ENCODE assay signal across 1 cellular context in the genomic region with DNA sequence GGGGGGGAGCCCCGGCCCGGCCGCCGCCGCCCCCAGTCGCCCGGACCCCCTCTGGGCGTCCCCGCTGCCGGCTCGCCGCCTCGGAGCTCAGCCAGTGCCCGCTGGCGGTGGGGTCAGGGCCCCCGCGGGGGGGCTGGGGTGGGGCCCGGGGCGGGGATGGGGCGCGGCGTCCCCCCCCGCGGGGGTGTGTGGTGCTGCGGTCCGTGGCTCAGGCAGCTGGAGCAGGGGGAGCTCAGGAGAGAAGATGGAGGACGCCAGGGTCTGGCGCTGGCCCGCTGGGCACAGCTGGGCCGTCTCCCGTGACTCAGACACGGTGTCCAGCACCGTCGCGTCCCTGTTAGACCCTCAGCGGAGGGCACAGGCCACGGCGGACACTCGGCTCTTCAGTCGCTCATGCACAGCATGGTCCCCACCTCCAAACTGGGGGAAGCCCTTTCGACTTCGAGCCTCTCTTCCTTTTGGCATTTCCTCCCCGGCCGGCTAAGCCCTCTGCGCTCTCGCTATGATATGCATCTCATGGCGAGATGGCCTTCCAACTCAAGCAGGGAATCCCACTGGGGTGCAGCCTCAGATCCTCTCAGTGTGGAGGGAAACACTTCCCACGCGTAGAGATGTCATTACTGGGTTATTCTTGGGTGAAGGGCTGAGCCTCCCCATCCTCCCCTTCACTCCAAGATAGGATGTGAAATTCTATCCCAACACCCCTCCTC.
TF ChIP-seq lines count a peak whose summit lies in the region.

No MANE protein-coding gene starts in this region.

TF ChIP-seq in K562, 482 proteins besides CTCF, POLR2A, EP300 and RAD21 (continued from another document and continues in another):
- TF ChIP-seq, protein P1, sequence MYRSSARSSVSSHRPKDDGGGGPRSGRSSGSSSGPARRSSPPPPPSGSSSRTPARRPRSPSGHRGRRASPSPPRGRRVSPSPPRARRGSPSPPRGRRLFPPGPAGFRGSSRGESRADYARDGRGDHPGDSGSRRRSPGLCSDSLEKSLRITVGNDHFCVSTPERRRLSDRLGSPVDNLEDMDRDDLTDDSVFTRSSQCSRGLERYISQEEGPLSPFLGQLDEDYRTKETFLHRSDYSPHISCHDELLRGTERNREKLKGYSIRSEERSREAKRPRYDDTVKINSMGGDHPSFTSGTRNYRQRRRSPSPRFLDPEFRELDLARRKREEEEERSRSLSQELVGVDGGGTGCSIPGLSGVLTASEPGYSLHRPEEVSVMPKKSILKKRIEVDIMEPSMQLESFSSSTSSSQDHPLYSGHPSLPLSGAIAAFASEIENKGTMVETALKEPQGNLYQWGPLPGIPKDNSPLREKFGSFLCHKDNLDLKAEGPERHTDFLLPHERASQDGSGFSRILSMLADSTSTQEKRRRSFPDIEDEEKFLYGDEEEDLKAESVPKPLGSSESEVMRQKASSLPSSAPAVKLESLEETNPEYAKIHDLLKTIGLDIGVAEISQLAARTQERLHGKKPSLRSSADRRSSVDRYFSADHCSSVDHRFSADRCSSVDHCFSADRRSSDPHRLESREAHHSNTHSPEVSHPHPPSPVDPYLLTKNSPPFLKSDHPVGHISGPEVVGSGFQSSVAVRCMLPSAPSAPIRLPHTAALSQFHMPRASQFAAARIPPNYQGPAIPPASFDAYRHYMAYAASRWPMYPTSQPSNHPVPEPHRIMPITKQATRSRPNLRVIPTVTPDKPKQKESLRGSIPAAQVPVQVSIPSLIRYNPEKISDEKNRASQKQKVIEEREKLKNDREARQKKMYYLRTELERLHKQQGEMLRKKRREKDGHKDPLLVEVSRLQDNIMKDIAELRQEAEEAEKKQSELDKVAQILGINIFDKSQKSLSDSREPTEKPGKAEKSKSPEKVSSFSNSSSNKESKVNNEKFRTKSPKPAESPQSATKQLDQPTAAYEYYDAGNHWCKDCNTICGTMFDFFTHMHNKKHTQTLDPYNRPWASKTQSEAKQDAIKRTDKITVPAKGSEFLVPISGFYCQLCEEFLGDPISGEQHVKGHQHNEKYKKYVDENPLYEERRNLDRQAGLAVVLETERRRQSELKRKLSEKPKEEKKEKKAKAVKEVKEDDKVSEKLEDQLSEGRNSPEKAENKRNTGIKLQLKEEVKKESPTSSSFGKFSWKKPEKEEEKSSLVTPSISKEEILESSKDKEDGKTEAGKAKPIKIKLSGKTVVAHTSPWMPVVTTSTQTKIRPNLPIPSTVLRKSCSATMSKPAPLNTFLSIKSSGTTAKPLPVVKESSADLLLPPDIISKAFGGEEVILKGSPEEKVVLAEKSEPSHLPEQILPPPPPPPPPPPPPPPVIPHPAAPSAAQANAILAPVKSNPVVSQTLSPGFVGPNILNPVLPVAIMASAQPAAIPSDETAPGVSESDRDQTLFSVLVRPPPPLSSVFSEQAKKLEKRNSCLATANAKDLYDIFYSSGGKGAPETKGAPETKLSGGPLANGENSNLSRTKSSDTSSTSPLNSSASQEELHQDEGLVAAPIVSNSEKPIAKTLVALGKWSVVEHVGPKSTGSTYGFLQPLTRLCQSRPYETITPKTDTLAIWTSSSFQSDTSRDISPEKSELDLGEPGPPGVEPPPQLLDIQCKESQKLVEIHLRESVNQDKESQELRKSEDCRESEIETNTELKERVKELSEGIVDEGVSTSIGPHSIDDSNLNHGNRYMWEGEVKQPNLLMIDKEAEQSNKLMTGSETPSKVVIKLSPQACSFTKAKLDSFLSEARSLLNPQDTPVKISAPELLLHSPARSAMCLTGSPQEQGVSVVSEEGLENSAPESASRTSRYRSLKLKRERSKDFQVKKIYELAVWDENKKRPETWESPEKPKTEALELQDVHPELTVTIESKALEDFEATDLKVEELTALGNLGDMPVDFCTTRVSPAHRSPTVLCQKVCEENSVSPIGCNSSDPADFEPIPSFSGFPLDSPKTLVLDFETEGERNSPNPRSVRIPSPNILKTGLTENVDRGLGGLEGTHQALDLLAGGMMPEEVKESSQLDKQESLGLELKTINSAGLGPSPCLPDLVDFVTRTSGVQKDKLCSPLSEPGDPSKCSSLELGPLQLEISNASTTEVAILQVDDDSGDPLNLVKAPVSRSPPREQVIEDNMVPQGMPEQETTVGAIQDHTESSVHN (IDR thresholded peaks at IDR 0.05; ENCODE audit: borderline replicate concordance in 1 of 2, low read depth in 1 of 2): no peak
- TF ChIP-seq PHB (CRISPR knock-in tag; IDR thresholded peaks at IDR 0.05) (peak; percentile 98), POLR3A (IDR thresholded peaks at IDR 0.05; ENCODE audit: borderline replicate concordance, extremely low read depth, insufficient read depth, insufficient read length) (no peak), ZEB2 (IDR thresholded peaks at IDR 0.05) (no peak), PML (IDR thresholded peaks at IDR 0.05; ENCODE audit: low read length) (peak; percentile 8; the same call in 1 of the 2 replicates), FOXJ2 (tag; IDR thresholded peaks at IDR 0.05) (no peak), NCOA6 (IDR thresholded peaks at IDR 0.05) (no peak), NCOA2 (IDR thresholded peaks at IDR 0.05; ENCODE audit: partially characterized antibody in 2 of 2) (no peak), MXI1 (IDR thresholded peaks at IDR 0.05; ENCODE audit: low read depth, low read length) (no peak), CXXC5 (CRISPR knock-in tag; IDR thresholded peaks at IDR 0.05) (no peak), ZNF24 (IDR thresholded peaks at IDR 0.05) (no peak), MTA1 (IDR thresholded peaks at IDR 0.05; ENCODE audit: borderline replicate concordance) (no peak), GATAD2B (IDR thresholded peaks at IDR 0.05; ENCODE audit: borderline replicate concordance) (no peak), PCBP2 (IDR thresholded peaks at IDR 0.05; ENCODE audit: low read depth, low read length, poor library complexity, severe bottlenecking) (no peak), YBX1 (IDR thresholded peaks at IDR 0.05) (no peak), PTBP1 (IDR thresholded peaks at IDR 0.05; ENCODE audit: low read depth, low read length) (no peak), MYC (IDR thresholded peaks at IDR 0.05; ENCODE audit: low read depth, low read length) (no peak), MYC (CRISPR knock-in tag; IDR thresholded peaks at IDR 0.05; ENCODE audit: borderline replicate concordance, low read depth) (peak; percentile 89; the same call in 1 of the 2 replicates), KDM4B (IDR thresholded peaks at IDR 0.05; ENCODE audit: borderline replicate concordance in 2 of 2, low read depth in 1 of 2) (no peak), MYBL2 (IDR thresholded peaks at IDR 0.05; ENCODE audit: low read depth) (no peak), MYBL2 (CRISPR knock-in tag; IDR thresholded peaks at IDR 0.05; ENCODE audit: borderline replicate concordance) (no peak), ZNF282 (CRISPR knock-in tag; IDR thresholded peaks at IDR 0.05) (no peak), LEF1 (IDR thresholded peaks at IDR 0.05) (no peak), CBX8 (IDR thresholded peaks at IDR 0.05; ENCODE audit: borderline replicate concordance, extremely low read depth, low read depth, low read length, poor library complexity, severe bottlenecking) (no peak), MCM7 (IDR thresholded peaks at IDR 0.05) (no peak), NR2F6 (CRISPR knock-in tag; IDR thresholded peaks at IDR 0.05) (peak; percentile 87; the same call in 1 of the 2 replicates), EHMT2 (IDR thresholded peaks at IDR 0.05) (no peak), ZNF140 (CRISPR knock-in tag; IDR thresholded peaks at IDR 0.05) (no peak), CAMTA2 (CRISPR knock-in tag; conservative IDR thresholded peaks at IDR 0.05) (0 out of 2 replicates have a peak, but pooled peaks have one; percentile 63), KAT2B (IDR thresholded peaks at IDR 0.05; ENCODE audit: low read depth, low read length) (no peak), HIVEP1 (CRISPR knock-in tag; IDR thresholded peaks at IDR 0.05) (peak; percentile 38; the same call in 1 of the 2 replicates), ETV5 (CRISPR knock-in tag; IDR thresholded peaks at IDR 0.05; ENCODE audit: low read depth) (0 out of 2 replicates have a peak, but pooled peaks have one; percentile 33), HMG20B (CRISPR knock-in tag; IDR thresholded peaks at IDR 0.05) (peak; percentile 79; the same call in 1 of the 2 replicates), ELF2 (CRISPR knock-in tag; IDR thresholded peaks at IDR 0.05) (peak; percentile 71), PHF21A (IDR thresholded peaks at IDR 0.05; ENCODE audit: borderline replicate concordance, low read depth) (no peak), SMARCC2 (IDR thresholded peaks at IDR 0.05; ENCODE audit: low read depth) (no peak), CREM (IDR thresholded peaks at IDR 0.05; ENCODE audit: low read depth) (peak; percentile 7; the same call in 1 of the 2 replicates)
- TF ChIP-seq, protein P2, sequence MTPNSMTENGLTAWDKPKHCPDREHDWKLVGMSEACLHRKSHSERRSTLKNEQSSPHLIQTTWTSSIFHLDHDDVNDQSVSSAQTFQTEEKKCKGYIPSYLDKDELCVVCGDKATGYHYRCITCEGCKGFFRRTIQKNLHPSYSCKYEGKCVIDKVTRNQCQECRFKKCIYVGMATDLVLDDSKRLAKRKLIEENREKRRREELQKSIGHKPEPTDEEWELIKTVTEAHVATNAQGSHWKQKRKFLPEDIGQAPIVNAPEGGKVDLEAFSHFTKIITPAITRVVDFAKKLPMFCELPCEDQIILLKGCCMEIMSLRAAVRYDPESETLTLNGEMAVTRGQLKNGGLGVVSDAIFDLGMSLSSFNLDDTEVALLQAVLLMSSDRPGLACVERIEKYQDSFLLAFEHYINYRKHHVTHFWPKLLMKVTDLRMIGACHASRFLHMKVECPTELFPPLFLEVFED (CRISPR knock-in tag; conservative IDR thresholded peaks at IDR 0.05): 0 out of 2 replicates have a peak, but pooled peaks have one; percentile 31
- TF ChIP-seq, protein P3, sequence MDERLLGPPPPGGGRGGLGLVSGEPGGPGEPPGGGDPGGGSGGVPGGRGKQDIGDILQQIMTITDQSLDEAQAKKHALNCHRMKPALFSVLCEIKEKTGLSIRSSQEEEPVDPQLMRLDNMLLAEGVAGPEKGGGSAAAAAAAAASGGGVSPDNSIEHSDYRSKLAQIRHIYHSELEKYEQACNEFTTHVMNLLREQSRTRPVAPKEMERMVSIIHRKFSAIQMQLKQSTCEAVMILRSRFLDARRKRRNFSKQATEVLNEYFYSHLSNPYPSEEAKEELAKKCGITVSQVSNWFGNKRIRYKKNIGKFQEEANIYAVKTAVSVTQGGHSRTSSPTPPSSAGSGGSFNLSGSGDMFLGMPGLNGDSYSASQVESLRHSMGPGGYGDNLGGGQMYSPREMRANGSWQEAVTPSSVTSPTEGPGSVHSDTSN (CRISPR knock-in tag; IDR thresholded peaks at IDR 0.05; ENCODE audit: low read depth): no peak
- TF ChIP-seq, protein P3 (tag; conservative IDR thresholded peaks at IDR 0.05; ENCODE audit: low read depth): no peak
- TF ChIP-seq, protein P4, sequence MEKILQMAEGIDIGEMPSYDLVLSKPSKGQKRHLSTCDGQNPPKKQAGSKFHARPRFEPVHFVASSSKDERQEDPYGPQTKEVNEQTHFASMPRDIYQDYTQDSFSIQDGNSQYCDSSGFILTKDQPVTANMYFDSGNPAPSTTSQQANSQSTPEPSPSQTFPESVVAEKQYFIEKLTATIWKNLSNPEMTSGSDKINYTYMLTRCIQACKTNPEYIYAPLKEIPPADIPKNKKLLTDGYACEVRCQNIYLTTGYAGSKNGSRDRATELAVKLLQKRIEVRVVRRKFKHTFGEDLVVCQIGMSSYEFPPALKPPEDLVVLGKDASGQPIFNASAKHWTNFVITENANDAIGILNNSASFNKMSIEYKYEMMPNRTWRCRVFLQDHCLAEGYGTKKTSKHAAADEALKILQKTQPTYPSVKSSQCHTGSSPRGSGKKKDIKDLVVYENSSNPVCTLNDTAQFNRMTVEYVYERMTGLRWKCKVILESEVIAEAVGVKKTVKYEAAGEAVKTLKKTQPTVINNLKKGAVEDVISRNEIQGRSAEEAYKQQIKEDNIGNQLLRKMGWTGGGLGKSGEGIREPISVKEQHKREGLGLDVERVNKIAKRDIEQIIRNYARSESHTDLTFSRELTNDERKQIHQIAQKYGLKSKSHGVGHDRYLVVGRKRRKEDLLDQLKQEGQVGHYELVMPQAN (IDR thresholded peaks at IDR 0.05; ENCODE audit: borderline replicate concordance): 0 out of 2 replicates have a peak, but pooled peaks have one; percentile 19
- TF ChIP-seq, protein P5, sequence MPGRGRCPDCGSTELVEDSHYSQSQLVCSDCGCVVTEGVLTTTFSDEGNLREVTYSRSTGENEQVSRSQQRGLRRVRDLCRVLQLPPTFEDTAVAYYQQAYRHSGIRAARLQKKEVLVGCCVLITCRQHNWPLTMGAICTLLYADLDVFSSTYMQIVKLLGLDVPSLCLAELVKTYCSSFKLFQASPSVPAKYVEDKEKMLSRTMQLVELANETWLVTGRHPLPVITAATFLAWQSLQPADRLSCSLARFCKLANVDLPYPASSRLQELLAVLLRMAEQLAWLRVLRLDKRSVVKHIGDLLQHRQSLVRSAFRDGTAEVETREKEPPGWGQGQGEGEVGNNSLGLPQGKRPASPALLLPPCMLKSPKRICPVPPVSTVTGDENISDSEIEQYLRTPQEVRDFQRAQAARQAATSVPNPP (IDR thresholded peaks at IDR 0.05; ENCODE audit: borderline replicate concordance, insufficient read depth, insufficient read length): no peak
- TF ChIP-seq, protein P6, sequence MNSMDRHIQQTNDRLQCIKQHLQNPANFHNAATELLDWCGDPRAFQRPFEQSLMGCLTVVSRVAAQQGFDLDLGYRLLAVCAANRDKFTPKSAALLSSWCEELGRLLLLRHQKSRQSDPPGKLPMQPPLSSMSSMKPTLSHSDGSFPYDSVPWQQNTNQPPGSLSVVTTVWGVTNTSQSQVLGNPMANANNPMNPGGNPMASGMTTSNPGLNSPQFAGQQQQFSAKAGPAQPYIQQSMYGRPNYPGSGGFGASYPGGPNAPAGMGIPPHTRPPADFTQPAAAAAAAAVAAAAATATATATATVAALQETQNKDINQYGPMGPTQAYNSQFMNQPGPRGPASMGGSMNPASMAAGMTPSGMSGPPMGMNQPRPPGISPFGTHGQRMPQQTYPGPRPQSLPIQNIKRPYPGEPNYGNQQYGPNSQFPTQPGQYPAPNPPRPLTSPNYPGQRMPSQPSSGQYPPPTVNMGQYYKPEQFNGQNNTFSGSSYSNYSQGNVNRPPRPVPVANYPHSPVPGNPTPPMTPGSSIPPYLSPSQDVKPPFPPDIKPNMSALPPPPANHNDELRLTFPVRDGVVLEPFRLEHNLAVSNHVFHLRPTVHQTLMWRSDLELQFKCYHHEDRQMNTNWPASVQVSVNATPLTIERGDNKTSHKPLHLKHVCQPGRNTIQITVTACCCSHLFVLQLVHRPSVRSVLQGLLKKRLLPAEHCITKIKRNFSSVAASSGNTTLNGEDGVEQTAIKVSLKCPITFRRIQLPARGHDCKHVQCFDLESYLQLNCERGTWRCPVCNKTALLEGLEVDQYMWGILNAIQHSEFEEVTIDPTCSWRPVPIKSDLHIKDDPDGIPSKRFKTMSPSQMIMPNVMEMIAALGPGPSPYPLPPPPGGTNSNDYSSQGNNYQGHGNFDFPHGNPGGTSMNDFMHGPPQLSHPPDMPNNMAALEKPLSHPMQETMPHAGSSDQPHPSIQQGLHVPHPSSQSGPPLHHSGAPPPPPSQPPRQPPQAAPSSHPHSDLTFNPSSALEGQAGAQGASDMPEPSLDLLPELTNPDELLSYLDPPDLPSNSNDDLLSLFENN (IDR thresholded peaks at IDR 0.05; ENCODE audit: low read depth in 2 of 2, low read length in 2 of 2): 0 out of 4 replicates have a peak, but pooled peaks of 1 of the 2 experiments have one; percentile 16
